1 cellular context compared by ENCODE assay signal in genomic region chr4:148283665-148284064, GRCh38.
TF ChIP-seq lines count a peak whose summit lies in the region.

No MANE protein-coding gene starts in this region.

TF ChIP-seq in liver, 16 proteins besides CTCF, POLR2A, EP300 and RAD21 (continued from another document):
- TF ChIP-seq REST (IDR thresholded peaks at IDR 0.05), result no peak
- no peak for TF ChIP-seq ZBTB33 (IDR thresholded peaks at IDR 0.05)
- TF ChIP-seq NR2F2 (IDR thresholded peaks at IDR 0.05), result no peak
- TF ChIP-seq JUND (IDR thresholded peaks at IDR 0.05), result peak in 1 of 2 donors; percentile 34
- TF ChIP-seq MAX (IDR thresholded peaks at IDR 0.05), result no peak
- TF ChIP-seq GABPA (IDR thresholded peaks at IDR 0.05 in 1 of 2, conservative IDR thresholded peaks at IDR 0.05 in 1 of 2), result no peak
- TF ChIP-seq RXRA (IDR thresholded peaks at IDR 0.05), result peak; percentile 83 to 84
TF ChIP-seq in liver: peak in this region for 5.
